ENCODE assay signal across 10 cellular contexts in the genomic region with DNA sequence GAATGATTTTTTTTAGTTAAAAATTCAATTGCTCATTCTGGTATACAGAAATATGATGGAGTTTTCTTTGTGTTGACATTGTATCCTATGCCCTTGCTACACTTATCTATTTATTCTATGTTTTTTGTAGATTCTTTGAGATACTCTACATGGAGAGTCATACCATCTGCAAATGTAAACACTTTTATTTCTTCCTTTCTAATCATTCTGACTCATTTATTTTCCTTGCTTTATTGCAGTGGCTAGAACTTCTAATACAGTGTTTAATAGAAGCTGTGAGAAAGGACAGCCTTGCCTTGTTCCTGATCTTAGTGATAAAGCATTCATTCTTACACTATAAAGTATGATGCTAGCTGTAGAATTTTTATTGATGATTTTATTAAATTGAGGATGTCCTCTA. TPM values are rescaled to one million over a fixed set of nuclear protein-coding genes. Genes with fewer than 3 reads are reported as not detected.
"Had no signal": no experiment of that assay in that cellular context is flagged by ENCODE, and none has a peak within 500 bp of the region (broad histone marks: within the 10 kb centered on the region; RNA-seq: fewer than 3 reads in every experiment).

No MANE protein-coding gene starts in this region.

- H3K4me1 Mint-ChIP-seq: GM23338, H9 had no signal

- H3K4me3 ChIP-seq: GM23248, GM23338, HAP-1 had no signal

- H3K27ac Mint-ChIP-seq: GM23338, H9 had no signal

- H3K27ac ChIP-seq: GM23248 had no signal

- H3K4me3 Mint-ChIP-seq: GM23338, H9 had no signal

- DNase-seq: GM23248, GOT3, H7, H9, HCEC 1CT had no signal

- ATAC-seq: GM23338, HCT116 had no signal

- H3K9ac ChIP-seq: GM23248 had no signal

- H3K36me3 ChIP-seq: HAP-1 had no signal

- H2AFZ ChIP-seq: GM23248, GM23338 had no signal

- H3K4me1 ChIP-seq: HAP-1 had no signal

- H3K4me2 ChIP-seq: GM23338 had no signal

- H3K9me3 ChIP-seq: HAP-1 had no signal

RNA-seq across cellular contexts. Expression of a gene that starts 42.7 kb away (rescaled TPM):
- total RNA-seq: GM23338, H1, H4, H7, H9 had no signal

RNA-seq across cellular contexts. Expression of a gene that starts 58.1 kb away (rescaled TPM):
- total RNA-seq: GM23248, GM23338, H1, H7, H9 had no signal
